In the genomic region with DNA sequence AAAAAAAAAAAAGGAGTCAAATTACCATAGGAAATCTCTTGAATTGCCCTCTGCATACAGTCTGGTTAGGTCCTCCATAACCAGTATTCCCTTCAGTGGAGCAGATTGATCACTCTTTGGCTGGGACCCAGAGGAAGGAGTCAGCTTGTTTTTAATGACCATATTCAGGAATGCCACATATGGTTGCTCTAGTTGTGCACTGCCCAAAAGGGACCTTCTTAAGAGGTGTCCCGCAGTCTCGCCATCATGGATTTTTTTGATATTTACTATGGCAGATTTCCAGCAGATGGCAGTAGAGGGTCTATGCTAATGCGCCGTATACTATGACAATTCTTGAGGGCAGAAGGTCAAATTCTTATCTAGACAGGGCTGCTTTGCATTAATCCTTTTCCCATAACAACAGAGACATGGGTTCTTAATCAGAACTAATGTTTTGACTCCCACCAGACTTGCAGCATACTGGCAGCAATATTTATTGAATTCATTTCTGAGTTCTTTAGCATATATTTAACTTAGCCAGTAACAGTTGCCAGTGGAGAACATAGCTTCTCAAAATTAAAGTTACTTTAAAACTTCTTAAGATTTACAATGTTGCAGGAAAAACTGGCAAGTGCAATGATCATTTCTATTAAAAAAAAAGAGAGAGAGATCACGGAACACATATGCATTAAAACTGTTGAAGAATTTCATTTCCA, we compare ENCODE assay signal across 8 cellular contexts. TPM values are rescaled to one million over a fixed set of nuclear protein-coding genes. Genes with fewer than 3 reads are reported as not detected.
DNase-seq lines count a peak whose midpoint lies in the region; ATAC-seq and TF ChIP-seq lines count a peak whose summit lies in the region.

No MANE protein-coding gene starts in this region.

- peak; percentile 97 for ATAC-seq in DND-41 (ENCODE audit: insufficient read depth, low read depth)
- ATAC-seq in HCT116, result peak; percentile 96
- ATAC-seq in HG03095 (IDR thresholded peaks at IDR 0.05; ENCODE audit: unreplicated experiment), result no peak

- peak; percentile 75 for TF ChIP-seq RAD21 in HCT116 (IDR thresholded peaks at IDR 0.05; ENCODE audit: low read depth)

- BruUV-seq in HCT116 (replicated peaks; lab: Mats Ljungman, UMichigan), result no TSS peak

- H3K9ac ChIP-seq in DND-41 (ENCODE audit: low read depth, low read length), result no peak overlapping the region
- no peak overlapping the region for H3K9ac ChIP-seq in HCT116 (ENCODE audit: low read length)

- no peak overlapping the region for H3K27ac ChIP-seq in DND-41 (ENCODE audit: low read length)
- no peak overlapping the region for H3K27ac ChIP-seq in HCT116 (ENCODE audit: low read depth, low read length)

- CTCF ChIA-PET in HCT116 (lab: Charles Lee), result no interaction called here

- TF ChIP-seq CTCF in DND-41 (IDR thresholded peaks at IDR 0.05; ENCODE audit: borderline replicate concordance, extremely low read depth, low read length, poor library complexity, severe bottlenecking) (peak; percentile 87), HCT116 (IDR thresholded peaks at IDR 0.05 in 2 of 3, conservative IDR thresholded peaks at IDR 0.05 in 1 of 3; ENCODE audit: borderline replicate concordance in 1 of 3, insufficient read depth in 1 of 3, low read depth in 2 of 3, low read length in 2 of 3) (peak; percentile 70 to 76 (median 74); a peak in 5 of 6 replicates), astrocyte of the spinal cord (IDR thresholded peaks at IDR 0.05; ENCODE audit: low read depth, low read length) (peak; percentile 70)

- H3K9me2 ChIP-seq in HCT116 (ENCODE audit: insufficient read depth), result no peaks in the 10 kb centered on the region

- POLR2A ChIA-PET in HCT116 (lab: Charles Lee), result no interaction called here

- no peaks in the 10 kb centered on the region for H4K20me1 ChIP-seq in DND-41 (ENCODE audit: insufficient read depth, low read length)
- H4K20me1 ChIP-seq in HCT116 (ENCODE audit: insufficient read depth), result no peaks in the 10 kb centered on the region

- H3K4me2 ChIP-seq in DND-41 (ENCODE audit: insufficient read depth, low read length) (no peak overlapping the region), HCT116 (ENCODE audit: low read length) (0 out of 2 replicates have a peak overlapping the region, but pooled peaks have one; percentile 17)

- no peak overlapping the region for H3K4me3 ChIP-seq in DND-41 (ENCODE audit: low read depth in 1 of 2, low read length in 2 of 2)
- no peak overlapping the region for H3K4me3 ChIP-seq in HCT116 (replicated peaks in 1 of 2; ENCODE audit: low read depth in 1 of 2, low read length in 2 of 2)
- no peak overlapping the region for H3K4me3 ChIP-seq in astrocyte of the spinal cord (ENCODE audit: low read depth, low read length)

- RAD21 ChIA-PET in HCT116 (lab: Charles Lee; ENCODE audit: low non-redundant PET in 1 of 2, low total read pairs in 2 of 2, uncharacterized antibody in 2 of 2, unreplicated experiment in 2 of 2), result no interaction called here

- no peak for TF ChIP-seq POLR2A in HCT116 (IDR thresholded peaks at IDR 0.05; ENCODE audit: borderline replicate concordance, extremely low read depth, insufficient read depth, insufficient read length)

- H3K9me3 ChIP-seq in DND-41 (ENCODE audit: insufficient read depth, low read length, severe bottlenecking), result no peaks in the 10 kb centered on the region
- peaks cover 0 to 4% of the 10 kb centered on the region in 2 experiments; a peak in 1 of 4 replicates for H3K9me3 ChIP-seq in HCT116 (ENCODE audit: control insufficient read depth in 1 of 2, insufficient read depth in 1 of 2, low read depth in 1 of 2, low read length in 2 of 2)

- H3K36me3 ChIP-seq in DND-41 (ENCODE audit: insufficient read depth, low read length), result no peaks in the 10 kb centered on the region
- H3K36me3 ChIP-seq in HCT116 (ENCODE audit: control insufficient read depth in 1 of 2, insufficient read depth in 2 of 2, low read length in 2 of 2), result no peaks in the 10 kb centered on the region

- in situ Hi-C loops in astrocyte of the spinal cord (cut with HindIII; ENCODE audit: low sequenced_read_pairs), result no loop called here

- H3K4me1 ChIP-seq in DND-41 (ENCODE audit: insufficient read depth, low read length) (no peaks in the 10 kb centered on the region), HCT116 (ENCODE audit: control insufficient read depth in 1 of 2, insufficient read depth in 2 of 2, low read length in 2 of 2) (peaks cover 0 to 3% of the 10 kb centered on the region in 2 experiments; a peak in 1 of 4 replicates)

- H2AFZ ChIP-seq in DND-41 (ENCODE audit: low read depth, low read length) (0 out of 2 replicates have a peak overlapping the region, but pooled peaks have one; percentile 60), HCT116 (ENCODE audit: low read depth, low read length, poor library complexity, severe bottlenecking) (peak overlapping the region; percentile 52)

- H3K27me3 ChIP-seq in DND-41 (ENCODE audit: insufficient read depth, low read length, poor library complexity) (no peaks in the 10 kb centered on the region), HCT116 (ENCODE audit: insufficient read depth, low read length) (no peaks in the 10 kb centered on the region)

- intact Hi-C loops in HCT116 (cut with micrococcal nuclease), result loop anchor here (1.0 to 2.0 kb wide), 2 partner anchors 188 to 424 kb away; no protein-coding TSS in a partner anchor

- no peaks in the 10 kb centered on the region for H3K79me2 ChIP-seq in DND-41 (ENCODE audit: insufficient read depth, low read length)
- H3K79me2 ChIP-seq in HCT116 (ENCODE audit: insufficient read depth, low read length), result no peaks in the 10 kb centered on the region

- peak; percentile 64 for DNase-seq in DND-41
- DNase-seq in HCT116 (ENCODE audit: low read depth, low spot score), result peak; percentile 53
- peak; percentile 0 for DNase-seq in NCI-H1436 treated with DMSO at 0.1 percent for 48 hours (lab: John Stamatoyannopoulos, UW)
- peak; percentile 33 for DNase-seq in T-helper 9 cell
- DNase-seq in astrocyte of the spinal cord (ENCODE audit: low read depth, low spot score), result peak; percentile 58
- peak; percentile 62 for DNase-seq in iris pigment epithelial cell (ENCODE audit: low read depth)
- peak; percentile 13 for DNase-seq in stimulated activated CD4-positive, alpha-beta T cell treated with anti-CD3 and anti-CD28 coated beads, Interleukin-4, amount 100 ng/mL, for 1 hour

TF ChIP-seq in HCT116, 20 proteins besides CTCF, POLR2A, EP300 and RAD21 (continues in another document):
- TF ChIP-seq EZH2 (IDR thresholded peaks at IDR 0.05), result no peak
- no peak for TF ChIP-seq JUND (IDR thresholded peaks at IDR 0.05)
- no peak for TF ChIP-seq EZH2phosphoT487 (IDR thresholded peaks at IDR 0.05; ENCODE audit: borderline replicate concordance)
- TF ChIP-seq ZNF274 (IDR thresholded peaks at IDR 0.05; ENCODE audit: low read depth, low read length), result no peak
- no peak for TF ChIP-seq SRF (IDR thresholded peaks at IDR 0.05; ENCODE audit: low read depth)
- no peak for TF ChIP-seq CBX3 (IDR thresholded peaks at IDR 0.05; ENCODE audit: low read depth)
- TF ChIP-seq, protein P1, sequence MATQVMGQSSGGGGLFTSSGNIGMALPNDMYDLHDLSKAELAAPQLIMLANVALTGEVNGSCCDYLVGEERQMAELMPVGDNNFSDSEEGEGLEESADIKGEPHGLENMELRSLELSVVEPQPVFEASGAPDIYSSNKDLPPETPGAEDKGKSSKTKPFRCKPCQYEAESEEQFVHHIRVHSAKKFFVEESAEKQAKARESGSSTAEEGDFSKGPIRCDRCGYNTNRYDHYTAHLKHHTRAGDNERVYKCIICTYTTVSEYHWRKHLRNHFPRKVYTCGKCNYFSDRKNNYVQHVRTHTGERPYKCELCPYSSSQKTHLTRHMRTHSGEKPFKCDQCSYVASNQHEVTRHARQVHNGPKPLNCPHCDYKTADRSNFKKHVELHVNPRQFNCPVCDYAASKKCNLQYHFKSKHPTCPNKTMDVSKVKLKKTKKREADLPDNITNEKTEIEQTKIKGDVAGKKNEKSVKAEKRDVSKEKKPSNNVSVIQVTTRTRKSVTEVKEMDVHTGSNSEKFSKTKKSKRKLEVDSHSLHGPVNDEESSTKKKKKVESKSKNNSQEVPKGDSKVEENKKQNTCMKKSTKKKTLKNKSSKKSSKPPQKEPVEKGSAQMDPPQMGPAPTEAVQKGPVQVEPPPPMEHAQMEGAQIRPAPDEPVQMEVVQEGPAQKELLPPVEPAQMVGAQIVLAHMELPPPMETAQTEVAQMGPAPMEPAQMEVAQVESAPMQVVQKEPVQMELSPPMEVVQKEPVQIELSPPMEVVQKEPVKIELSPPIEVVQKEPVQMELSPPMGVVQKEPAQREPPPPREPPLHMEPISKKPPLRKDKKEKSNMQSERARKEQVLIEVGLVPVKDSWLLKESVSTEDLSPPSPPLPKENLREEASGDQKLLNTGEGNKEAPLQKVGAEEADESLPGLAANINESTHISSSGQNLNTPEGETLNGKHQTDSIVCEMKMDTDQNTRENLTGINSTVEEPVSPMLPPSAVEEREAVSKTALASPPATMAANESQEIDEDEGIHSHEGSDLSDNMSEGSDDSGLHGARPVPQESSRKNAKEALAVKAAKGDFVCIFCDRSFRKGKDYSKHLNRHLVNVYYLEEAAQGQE (IDR thresholded peaks at IDR 0.05; ENCODE audit: low read depth), result no peak
- no peak for TF ChIP-seq TCF7L2 (IDR thresholded peaks at IDR 0.05; ENCODE audit: borderline replicate concordance, extremely low read depth, insufficient read depth, insufficient read length)
- TF ChIP-seq, protein P2, sequence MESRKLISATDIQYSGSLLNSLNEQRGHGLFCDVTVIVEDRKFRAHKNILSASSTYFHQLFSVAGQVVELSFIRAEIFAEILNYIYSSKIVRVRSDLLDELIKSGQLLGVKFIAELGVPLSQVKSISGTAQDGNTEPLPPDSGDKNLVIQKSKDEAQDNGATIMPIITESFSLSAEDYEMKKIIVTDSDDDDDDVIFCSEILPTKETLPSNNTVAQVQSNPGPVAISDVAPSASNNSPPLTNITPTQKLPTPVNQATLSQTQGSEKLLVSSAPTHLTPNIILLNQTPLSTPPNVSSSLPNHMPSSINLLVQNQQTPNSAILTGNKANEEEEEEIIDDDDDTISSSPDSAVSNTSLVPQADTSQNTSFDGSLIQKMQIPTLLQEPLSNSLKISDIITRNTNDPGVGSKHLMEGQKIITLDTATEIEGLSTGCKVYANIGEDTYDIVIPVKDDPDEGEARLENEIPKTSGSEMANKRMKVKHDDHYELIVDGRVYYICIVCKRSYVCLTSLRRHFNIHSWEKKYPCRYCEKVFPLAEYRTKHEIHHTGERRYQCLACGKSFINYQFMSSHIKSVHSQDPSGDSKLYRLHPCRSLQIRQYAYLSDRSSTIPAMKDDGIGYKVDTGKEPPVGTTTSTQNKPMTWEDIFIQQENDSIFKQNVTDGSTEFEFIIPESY (IDR thresholded peaks at IDR 0.05; ENCODE audit: extremely low read depth, insufficient replicate concordance, low read length), result no peak
- TF ChIP-seq ZFX (IDR thresholded peaks at IDR 0.05), result no peak
- TF ChIP-seq SIN3A (IDR thresholded peaks at IDR 0.05; ENCODE audit: low read depth), result no peak
- no peak for TF ChIP-seq ATF3 (IDR thresholded peaks at IDR 0.05)

RNA-seq across cellular contexts. Expression of gene INPP4A, which starts 31.8 kb away (rescaled TPM):
- total RNA-seq in HCT116 (2021; ENCODE audit: unreplicated experiment), result 18.5 TPM
- 10.7 and 16.0 TPM in 2 replicates for polyA plus RNA-seq in HCT116 (2012)

Comparison
In these comparisons a context has a peak if more than half of its experiments do, and no peak if none do; other contexts are left out.
1. DNase-seq: peak in every context shown above with its lines; median percentile 64 in DND-41; 62 in iris pigment epithelial cell; 58 in astrocyte of the spinal cord; 53 in HCT116; 33 in T-helper 9 cell; 13 in stimulated activated CD4-positive, alpha-beta T cell treated with anti-CD3 and anti-CD28 coated beads, Interleukin-4, amount 100 ng/mL, for 1 hour; 0 in NCI-H1436 treated with DMSO at 0.1 percent for 48 hours.